ENCODE assay signal across 11 cellular contexts in the genomic region with DNA sequence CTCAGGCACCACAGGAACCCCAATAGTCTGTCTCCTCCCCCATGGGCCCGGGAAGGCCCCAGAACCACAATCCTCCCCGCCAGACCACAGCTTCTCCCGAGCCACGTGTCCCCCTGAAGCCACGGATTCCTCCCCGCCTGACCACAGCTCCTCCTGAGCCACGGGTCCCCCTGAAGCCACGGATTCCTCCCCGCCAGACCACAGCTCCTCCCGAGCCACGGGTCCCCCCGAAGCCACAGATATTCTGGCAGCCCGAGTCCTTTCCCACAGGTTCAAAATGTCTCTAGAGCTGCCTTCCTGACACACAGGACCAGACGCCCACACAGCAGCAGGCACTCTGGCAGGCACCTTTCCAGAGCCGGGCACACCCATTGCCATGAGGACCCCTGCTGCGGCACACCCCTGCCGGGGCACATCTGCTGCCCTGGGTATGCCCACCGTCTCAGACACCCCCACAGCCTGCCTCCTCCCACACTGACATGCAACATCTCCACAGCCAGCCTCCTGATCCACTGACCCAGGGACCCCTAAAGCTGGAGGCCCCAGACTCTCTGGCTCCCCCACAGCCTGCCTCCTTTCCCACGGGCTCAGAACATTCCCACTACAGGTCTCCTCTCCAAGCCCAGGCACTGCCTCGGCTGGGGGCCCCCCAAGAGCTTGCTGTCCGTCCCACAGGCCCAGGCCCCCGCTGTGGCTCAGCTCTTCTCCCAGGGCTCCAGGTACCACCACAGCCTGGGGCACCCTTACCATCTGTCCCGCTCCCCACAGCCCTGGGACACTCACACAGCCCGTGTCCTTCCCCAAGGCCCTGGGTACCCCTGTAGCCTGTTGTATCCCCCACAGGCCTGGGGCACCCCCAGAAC. TPM values are rescaled to one million over a fixed set of nuclear protein-coding genes. Genes with fewer than 3 reads are reported as not detected.
DNase-seq lines count a peak whose midpoint lies in the region; ATAC-seq and TF ChIP-seq lines count a peak whose summit lies in the region.
"Had no signal": no experiment of that assay in that cellular context is flagged by ENCODE, and none has a peak within 500 bp of the region (broad histone marks: within the 10 kb centered on the region; RNA-seq: fewer than 3 reads in every experiment).

No MANE protein-coding gene starts in this region.

- TF ChIP-seq EP300 in SK-N-SH (IDR thresholded peaks at IDR 0.05; ENCODE audit: borderline replicate concordance in 1 of 2, low read depth in 1 of 2, low read length in 1 of 2): no peak

- H3K9me3 ChIP-seq in SK-N-SH (no peaks in the 10 kb centered on the region), Loucy (ENCODE audit: insufficient read depth, low read depth, low read length) (no peaks in the 10 kb centered on the region), psoas muscle (no peaks in the 10 kb centered on the region)
- H3K9me3 ChIP-seq: thyroid gland had no signal

- ATAC-seq in SK-N-SH treated with all-trans-retinoic acid at 6 μM for 48 hours (no peak), GM18502 (IDR thresholded peaks at IDR 0.05; ENCODE audit: poor library complexity, unreplicated experiment) (no peak), HG02885 (IDR thresholded peaks at IDR 0.05; ENCODE audit: poor library complexity, unreplicated experiment) (no peak), psoas muscle (no peak)

- intact Hi-C loops in psoas muscle (cut with DNase I): no loop called here

- H3K4me3 Mint-ChIP-seq in chondrocyte (ENCODE audit: unreplicated experiment) (peak overlapping the region; percentile 82), osteocyte (ENCODE audit: unreplicated experiment) (peak overlapping the region; percentile 93)

- peaks cover 31% of the 10 kb centered on the region in 2 experiments for H3K36me3 ChIP-seq in SK-N-SH (replicated peaks in 1 of 2; ENCODE audit: control insufficient read depth in 1 of 2, insufficient read depth in 2 of 2, low read length in 1 of 2)
- H3K36me3 ChIP-seq in Loucy (ENCODE audit: insufficient read depth, low read length): peaks cover 7% of the 10 kb centered on the region; the same call in 1 of the 2 replicates
- peaks cover 0 to 24% of the 10 kb centered on the region in 2 donors for H3K36me3 ChIP-seq in psoas muscle (ENCODE audit: insufficient read depth in 1 of 2, low read depth in 1 of 2)

- no peak overlapping the region for H3K27ac Mint-ChIP-seq in chondrocyte (ENCODE audit: unreplicated experiment)
- peak overlapping the region; percentile 50 for H3K27ac Mint-ChIP-seq in osteocyte (ENCODE audit: unreplicated experiment)

- peaks cover 6% of the 10 kb centered on the region for H3F3A ChIP-seq in SK-N-SH (replicated peaks; ENCODE audit: insufficient read depth)
- H3F3A ChIP-seq in Loucy (ENCODE audit: low read depth): no peaks in the 10 kb centered on the region

- peaks cover 9 to 14% of the 10 kb centered on the region in 2 experiments; a peak in 2 of 4 replicates for H3K4me1 ChIP-seq in SK-N-SH (ENCODE audit: control insufficient read depth in 1 of 2, insufficient read depth in 2 of 2, low read depth in 1 of 2, low read length in 1 of 2)
- H3K4me1 ChIP-seq in Loucy (ENCODE audit: insufficient read depth, low read length, poor library complexity, severe bottlenecking): peaks cover 23% of the 10 kb centered on the region
- peaks cover 13% of the 10 kb centered on the region for H3K4me1 ChIP-seq in psoas muscle

- TF ChIP-seq RAD21 in SK-N-SH (IDR thresholded peaks at IDR 0.05; ENCODE audit: low read length): no peak

- no peaks in the 10 kb centered on the region for H3K27me3 ChIP-seq in SK-N-SH (ENCODE audit: insufficient read depth)
- no peaks in the 10 kb centered on the region for H3K27me3 ChIP-seq in Loucy (ENCODE audit: insufficient read depth, low read length, poor library complexity, severe bottlenecking)
- no peaks in the 10 kb centered on the region for H3K27me3 ChIP-seq in psoas muscle (ENCODE audit: insufficient read depth in 3 of 3, low read length in 2 of 3)
- H3K27me3 ChIP-seq: thyroid gland had no signal

- no peaks in the 10 kb centered on the region for H3K27me3 Mint-ChIP-seq in chondrocyte (ENCODE audit: low read depth)
- H3K27me3 Mint-ChIP-seq in osteocyte (ENCODE audit: unreplicated experiment): no peaks in the 10 kb centered on the region

- H3K9ac ChIP-seq in SK-N-SH (peak overlapping the region; percentile 87; the same call in 1 of the 2 replicates), Loucy (ENCODE audit: low read depth, low read length, poor library complexity, severe bottlenecking) (peak overlapping the region; percentile 76)

- TF ChIP-seq CTCF in SK-N-SH (IDR thresholded peaks at IDR 0.05): no peak
- TF ChIP-seq CTCF in Loucy (conservative IDR thresholded peaks at IDR 0.05; ENCODE audit: low read length): no peak
- no peak for TF ChIP-seq CTCF in chondrocyte (IDR thresholded peaks at IDR 0.05)
- no peak for TF ChIP-seq CTCF in osteocyte (IDR thresholded peaks at IDR 0.05)
- no peak for TF ChIP-seq CTCF in psoas muscle (IDR thresholded peaks at IDR 0.05)

- peak overlapping the region; percentile 87 for H3K4me2 ChIP-seq in SK-N-SH
- H3K4me2 ChIP-seq in Loucy (ENCODE audit: low read depth, low read length, poor library complexity, severe bottlenecking): peak overlapping the region; percentile 87

- H3K9me2 ChIP-seq in SK-N-SH: no peaks in the 10 kb centered on the region
- H3K9me2 ChIP-seq in Loucy (replicated peaks; ENCODE audit: low read depth, low read length): no peaks in the 10 kb centered on the region

- no peak overlapping the region for H2AFZ ChIP-seq in SK-N-SH (ENCODE audit: low read depth)
- no peak overlapping the region for H2AFZ ChIP-seq in Loucy (ENCODE audit: low read length)

- H3K27ac ChIP-seq in SK-N-SH (ENCODE audit: low read depth in 2 of 2, low read length in 1 of 2) (no peak overlapping the region), psoas muscle (no peak overlapping the region)
- H3K27ac ChIP-seq: SK-N-MC, thyroid gland had no signal

- H3K4me1 Mint-ChIP-seq in chondrocyte (ENCODE audit: low read depth) (peaks cover 35% of the 10 kb centered on the region), osteocyte (ENCODE audit: unreplicated experiment) (peaks cover 37% of the 10 kb centered on the region)

- CTCF ChIA-PET in SK-N-SH (lab: Yijun Ruan, JAX): no interaction called here

- peaks cover 3% of the 10 kb centered on the region for H3K9me3 Mint-ChIP-seq in chondrocyte (ENCODE audit: low read depth)
- H3K9me3 Mint-ChIP-seq in osteocyte (ENCODE audit: unreplicated experiment): peaks cover 4% of the 10 kb centered on the region

- H3K4me3 ChIP-seq in SK-N-SH (ENCODE audit: low read depth in 2 of 2, low read length in 1 of 2) (peak overlapping the region; percentile 89 to 93; a peak in 1 of 4 replicates), Loucy (ENCODE audit: low read length, poor library complexity, severe bottlenecking) (peak overlapping the region; percentile 88), psoas muscle (no peak overlapping the region)

- POLR2A ChIA-PET in SK-N-SH (lab: Yijun Ruan, JAX): no interaction called here

- DNase-seq in SK-N-SH: no peak
- no peak for DNase-seq in chondrocyte (ENCODE audit: low spot score)
- DNase-seq in osteocyte (ENCODE audit: extremely low spot score, unreplicated experiment): no peak
- DNase-seq in psoas muscle: no peak
- DNase-seq: effector CD4-positive, alpha-beta T cell; thyroid gland had no signal

- peaks cover 48% of the 10 kb centered on the region for H3K79me2 ChIP-seq in SK-N-SH (ENCODE audit: insufficient read depth)
- H3K79me2 ChIP-seq in Loucy (ENCODE audit: insufficient read depth, low read length): peaks cover 44% of the 10 kb centered on the region

- WGBS in SK-N-SH (ENCODE audit: low lambda C conversion rate): 91% methylated on average over 20 of the region's 24 CpGs
- 80 to 81% (median 80%) methylated on average over 23 to 24 of the region's 24 CpGs for WGBS in psoas muscle, 3 donors

- H4K20me1 ChIP-seq in SK-N-SH (ENCODE audit: insufficient read depth): no peaks in the 10 kb centered on the region
- H4K20me1 ChIP-seq in Loucy (ENCODE audit: insufficient read depth, low read length, poor library complexity, severe bottlenecking): peaks cover 20% of the 10 kb centered on the region

- peaks cover 13% of the 10 kb centered on the region for H3K36me3 Mint-ChIP-seq in chondrocyte (ENCODE audit: low read depth)
- H3K36me3 Mint-ChIP-seq in osteocyte (ENCODE audit: unreplicated experiment): peaks cover 19% of the 10 kb centered on the region

TF ChIP-seq in SK-N-SH, 30 proteins besides CTCF, POLR2A, EP300 and RAD21 (continues in another document):
- TF ChIP-seq NFIC (IDR thresholded peaks at IDR 0.05; ENCODE audit: borderline replicate concordance): no peak

TF ChIP-seq in SK-N-SH treated with all-trans-retinoic acid at 6 μM for 48 hours, 23 proteins besides CTCF, POLR2A, EP300 and RAD21 (continues in another document):
- TF ChIP-seq BACH2 (CRISPR knock-in tag; IDR thresholded peaks at IDR 0.05; ENCODE audit: borderline replicate concordance) (no peak), ZC3H10 (CRISPR knock-in tag; IDR thresholded peaks at IDR 0.05) (no peak)

RNA-seq across cellular contexts. Expression of gene KIAA0753, which starts 2.2 kb away (rescaled TPM):
- 7.2 and 10.3 TPM in 2 replicates for polyA plus RNA-seq in SK-N-SH (2012; rRNA removed)
- 7.4 and 7.5 TPM in 2 replicates for polyA plus RNA-seq in SK-N-SH (2012; cell fraction: cytosol; rRNA removed)
- polyA plus RNA-seq in SK-N-SH (2012; cell fraction: nucleus; rRNA removed): 22.4 and 33.8 TPM in 2 replicates
- total RNA-seq in chondrocyte: 14.5 to 19.1 TPM (median 15.8 TPM) in 3 replicates
- 21.2 and 24.0 TPM in 2 replicates for total RNA-seq in osteocyte
- 1 to 10 TPM; 2.7 to 4.3 (median 3.0) TPM for total RNA-seq in psoas muscle
- polyA plus RNA-seq in psoas muscle: 1 to 10 TPM; 2.4 to 4.7 (median 3.5) TPM

RNA-seq across cellular contexts. Expression of gene TXNDC17, which starts 2.6 kb away (rescaled TPM):
- polyA plus RNA-seq in SK-N-SH (2012; rRNA removed) (644 and 650 TPM in 2 replicates), psoas muscle (100 to 1,000 TPM in 2 of 3 donors, 10 to 100 TPM in 1; 81.1 to 159 (median 100) TPM)
- polyA plus RNA-seq in SK-N-SH (2012; cell fraction: cytosol; rRNA removed): 628 and 667 TPM in 2 replicates
- polyA plus RNA-seq in SK-N-SH (2012; cell fraction: nucleus; rRNA removed): 179 and 256 TPM in 2 replicates
- total RNA-seq in chondrocyte (71.5 to 76.2 TPM (median 76.1 TPM) in 3 replicates), osteocyte (49.1 and 53.5 TPM in 2 replicates), psoas muscle (10 to 100 TPM; 27.5 to 41.1 (median 30.9) TPM)

RNA-seq across cellular contexts. Expression of gene MED31, which starts 13.1 kb away (rescaled TPM):
- 15.1 and 22.0 TPM in 2 replicates for polyA plus RNA-seq in SK-N-SH (2012; rRNA removed)
- 20.9 and 27.4 TPM in 2 replicates for polyA plus RNA-seq in SK-N-SH (2012; cell fraction: cytosol; rRNA removed)
- polyA plus RNA-seq in SK-N-SH (2012; cell fraction: nucleus; rRNA removed): 10.3 and 12.4 TPM in 2 replicates
- 12.9 to 24.2 TPM (median 14.5 TPM) in 3 replicates for total RNA-seq in chondrocyte
- 13.4 and 17.4 TPM in 2 replicates for total RNA-seq in osteocyte
- 10 to 100 TPM; 12.2 to 12.8 (median 12.7) TPM for total RNA-seq in psoas muscle
- 10 to 100 TPM; 12.7 to 55.2 (median 22.0) TPM for polyA plus RNA-seq in psoas muscle

RNA-seq across cellular contexts. Expression of gene C17orf100, which starts 13.3 kb away (rescaled TPM):
- polyA plus RNA-seq in SK-N-SH (2012; rRNA removed): 2.6 and 2.7 TPM in 2 replicates
- 2.8 and 2.9 TPM in 2 replicates for polyA plus RNA-seq in SK-N-SH (2012; cell fraction: cytosol; rRNA removed)
- polyA plus RNA-seq in SK-N-SH (2012; cell fraction: nucleus; rRNA removed): 1.0 and 1.2 TPM in 2 replicates
- 2.0 to 3.0 TPM (median 2.9 TPM) in 3 replicates for total RNA-seq in chondrocyte
- total RNA-seq in osteocyte: 3.1 and 3.2 TPM in 2 replicates
- total RNA-seq in psoas muscle: under 1 TPM; 0.34 to 0.77 (median 0.65) TPM
- 1 to 10 TPM in 2 of 3 donors, under 1 TPM in 1; 0.61 to 1.4 (median 1.3) TPM for polyA plus RNA-seq in psoas muscle
